8 cellular contexts compared by ENCODE assay signal in genomic region chr18:7566587-7567486, GRCh38. TPM values are rescaled to one million over a fixed set of nuclear protein-coding genes. Genes with fewer than 3 reads are reported as not detected.
A peak's percentile ranks its signal among the peaks of the same experiment; 100 is the strongest.
DNase-seq lines count a peak whose midpoint lies in the region; ATAC-seq, FAIRE-seq and TF ChIP-seq lines count a peak whose summit lies in the region.

PTPRM (plus strand) TSS chr18:7567316; CDS start chr18:7567819, 503 bp downstream.

- intact Hi-C loops in Caco-2 (cut with micrococcal nuclease; ENCODE audit: unreplicated experiment) (loop anchor here (1.0 kb wide), 1 partner anchor 346 kb away; no protein-coding TSS in a partner anchor), left cardiac atrium (cut with DNase I) (loop anchor here (2.0 to 10.0 kb wide), 3 partner anchors 202 to 295 kb away; no protein-coding TSS in a partner anchor), pancreas (cut with DNase I) (loop anchor here in 1 of 3 donors (10.0 kb wide), 1 partner anchor 188 kb away; no protein-coding TSS in a partner anchor), uterus (cut with DNase I; ENCODE audit: low total_unique reads) (loop anchor here (5.0 kb wide), 1 partner anchor 295 kb away; no protein-coding TSS in a partner anchor)

- peak within 1 kb of the TSS; percentile 90 for H3K27ac ChIP-seq in astrocyte (ENCODE audit: low read depth, low read length)
- peak within 1 kb of the TSS; percentile 91 to 98 (median 96) for H3K27ac ChIP-seq in pancreas
- peak within 1 kb of the TSS; percentile 93 to 99 for H3K27ac ChIP-seq in uterus

- peak; percentile 89 to 93 for TF ChIP-seq POLR2A in uterus (IDR thresholded peaks at IDR 0.05)

- BruUV-seq in Caco-2 (replicated peaks; lab: Mats Ljungman, UMichigan): no TSS peak

- H3K27ac Mint-ChIP-seq in Caco-2 (ENCODE audit: unreplicated experiment) (peak within 1 kb of the TSS; percentile 72), astrocyte (ENCODE audit: unreplicated experiment) (peak within 1 kb of the TSS; percentile 75)

- WGBS in pancreas, 2 donors: 1% methylated on average over 80 to 138 of the region's 138 CpGs

- H3K27me3 ChIP-seq in Caco-2 (replicated peaks; ENCODE audit: control insufficient read depth, insufficient read depth, low read length) (no peaks in the 10 kb centered on the region), astrocyte (ENCODE audit: insufficient read depth, low read length) (no peaks in the 10 kb centered on the region), pancreas (no peaks in the 10 kb centered on the region), uterus (no peaks in the 10 kb centered on the region)

- H3K4me3 Mint-ChIP-seq in Caco-2 (ENCODE audit: unreplicated experiment): peak within 1 kb of the TSS; percentile 83
- H3K4me3 Mint-ChIP-seq in astrocyte (ENCODE audit: unreplicated experiment): peak within 1 kb of the TSS; percentile 91

- POLR2A ChIA-PET in Caco-2 (lab: Charles Lee): interaction anchor here (0.5 to 1.9 kb wide), 7 partner anchors 26 to 242 kb away, joined by 3 to 9 read pairs (median 5); no protein-coding TSS in a partner anchor

- no peaks in the 10 kb centered on the region for H3K9me3 Mint-ChIP-seq in Caco-2 (ENCODE audit: unreplicated experiment)
- peaks cover 4% of the 10 kb centered on the region for H3K9me3 Mint-ChIP-seq in astrocyte (ENCODE audit: unreplicated experiment)

- peak within 1 kb of the TSS; percentile 90 for H3K9ac ChIP-seq in astrocyte (ENCODE audit: low read length)

- H3K4me1 Mint-ChIP-seq in Caco-2 (ENCODE audit: low read depth, unreplicated experiment): peaks cover 16% of the 10 kb centered on the region
- peaks cover 12% of the 10 kb centered on the region for H3K4me1 Mint-ChIP-seq in astrocyte (ENCODE audit: low read depth, unreplicated experiment)

- H3K4me2 ChIP-seq in astrocyte (ENCODE audit: low read length): peak within 1 kb of the TSS; percentile 93

- peak; percentile 72 to 89 for DNase-seq in Caco-2
- peak; percentile 72 for DNase-seq in SK-MEL-5 (ENCODE audit: low read depth, low spot score)
- peak; percentile 61 for DNase-seq in astrocyte (ENCODE audit: low read depth)
- DNase-seq in left cardiac atrium: peak; percentile 93
- DNase-seq in pancreas: peak; percentile 79 to 93 (median 88)
- peak; percentile 86 to 88 for DNase-seq in uterus

- H3K36me3 ChIP-seq in Caco-2 (ENCODE audit: control insufficient read depth, insufficient read depth, low read length): no peaks in the 10 kb centered on the region
- H3K36me3 ChIP-seq in astrocyte (ENCODE audit: insufficient read depth, low read length): no peaks in the 10 kb centered on the region
- H3K36me3 ChIP-seq in pancreas: no peaks in the 10 kb centered on the region
- H3K36me3 ChIP-seq in uterus: no peaks in the 10 kb centered on the region

- H2AFZ ChIP-seq in astrocyte (ENCODE audit: low read depth, low read length): peak within 1 kb of the TSS; percentile 90

- FAIRE-seq in astrocyte (lab: Jason Lieb, UNC) (no peak), pancreas (lab: Jason Lieb, UNC) (no peak)

- H4K20me1 ChIP-seq in astrocyte (ENCODE audit: insufficient read depth, low read length): peaks cover 15% of the 10 kb centered on the region

- H3K36me3 Mint-ChIP-seq in Caco-2 (ENCODE audit: insufficient read depth, unreplicated experiment) (peaks cover 6% of the 10 kb centered on the region), astrocyte (ENCODE audit: low read depth, unreplicated experiment) (no peaks in the 10 kb centered on the region)

- in situ Hi-C loops in SK-MEL-5 (cut with HindIII; ENCODE audit: low pct_unique_long_range_greater_than_20kb, low sequenced_read_pairs): no loop called here

- H3K79me2 ChIP-seq in astrocyte (ENCODE audit: insufficient read depth, low read length): peaks cover 42% of the 10 kb centered on the region

- TF ChIP-seq CTCF in Caco-2 (IDR thresholded peaks at IDR 0.05; ENCODE audit: insufficient read depth in 1 of 2, low read depth in 1 of 2, low read length in 1 of 2, severe bottlenecking in 1 of 2, unreplicated experiment in 1 of 2): peak in 1 of 2 experiments; percentile 9
- no peak for TF ChIP-seq CTCF in astrocyte (IDR thresholded peaks at IDR 0.05; ENCODE audit: insufficient read depth, low read depth, low read length)
- no peak for TF ChIP-seq CTCF in pancreas (IDR thresholded peaks at IDR 0.05)
- TF ChIP-seq CTCF in uterus (IDR thresholded peaks at IDR 0.05): peak in 3 of 4 experiments; percentile 54 to 95 (median 90)

- peaks cover 16% of the 10 kb centered on the region for H3K4me1 ChIP-seq in Caco-2
- peaks cover 3% of the 10 kb centered on the region for H3K4me1 ChIP-seq in astrocyte (ENCODE audit: insufficient read depth, low read length)
- H3K4me1 ChIP-seq in pancreas: peaks cover 0 to 10% (median 0%) of the 10 kb centered on the region in 3 donors
- H3K4me1 ChIP-seq in uterus: peaks cover 0 to 5% of the 10 kb centered on the region in 2 donors

- ATAC-seq in GM21367 (IDR thresholded peaks at IDR 0.05; ENCODE audit: unreplicated experiment): peak; percentile 93
- ATAC-seq in HG03571 (IDR thresholded peaks at IDR 0.05; ENCODE audit: unreplicated experiment): peak; percentile 73
- ATAC-seq in left cardiac atrium: peak; percentile 90 to 93
- ATAC-seq in pancreas: peak; percentile 84 to 89 (median 84)

- H3K27me3 Mint-ChIP-seq in Caco-2 (ENCODE audit: insufficient read depth, unreplicated experiment): no peaks in the 10 kb centered on the region
- H3K27me3 Mint-ChIP-seq in astrocyte (ENCODE audit: low read depth, unreplicated experiment): peaks cover 6% of the 10 kb centered on the region

- CTCF ChIA-PET in Caco-2 (lab: Charles Lee): interaction anchor here (0.6 to 2.9 kb wide), 15 partner anchors 10 to 365 kb away, joined by 3 to 21 read pairs (median 3); no protein-coding TSS in a partner anchor

- peak within 1 kb of the TSS; percentile 93 for H3K4me3 ChIP-seq in Caco-2 (ENCODE audit: low read depth, low read length)
- peak within 1 kb of the TSS; percentile 81 for H3K4me3 ChIP-seq in astrocyte (ENCODE audit: insufficient read depth, low read depth, low read length)
- peak within 1 kb of the TSS; percentile 71 to 91 (median 84) for H3K4me3 ChIP-seq in pancreas
- H3K4me3 ChIP-seq in uterus: peak within 1 kb of the TSS; percentile 53 to 89

- H3K9me3 ChIP-seq in Caco-2: 0 out of 2 replicates have a peak, but pooled peaks cover 3% of the 10 kb centered on the region
- H3K9me3 ChIP-seq in astrocyte (ENCODE audit: insufficient read depth, low read depth, low read length): no peaks in the 10 kb centered on the region
- no peaks in the 10 kb centered on the region for H3K9me3 ChIP-seq in pancreas
- H3K9me3 ChIP-seq in uterus: no peaks in the 10 kb centered on the region

RNA-seq across cellular contexts. Expression of gene PTPRM, which starts in this region (rescaled TPM):
- total RNA-seq in Caco-2 (2022) (100.0 and 112 TPM in 2 replicates), astrocyte (53.1 and 59.6 TPM in 2 replicates), left cardiac atrium (10 to 100 TPM; 51.4 to 75.5 TPM), pancreas (10 to 100 TPM; 14.5 to 30.4 (median 17.1) TPM), uterus (100 to 1,000 TPM in 1 of 4 donors, 10 to 100 TPM in 3; 62.0 to 127 (median 85.7) TPM)
- total RNA-seq in SK-MEL-5 (2014; rRNA removed; shearing (Covaris generic)): 42.9 and 43.7 TPM in 2 replicates
- polyA plus RNA-seq in SK-MEL-5 (2015; cell fraction: cytosol; rRNA removed): 48.4 and 56.6 TPM in 2 replicates
- polyA plus RNA-seq in SK-MEL-5 (2015; cell fraction: nucleus; rRNA removed): 196 and 241 TPM in 2 replicates
- 10 to 100 TPM; 28.7 to 50.7 TPM for polyA plus RNA-seq in pancreas

Comparison
In these comparisons a context has a peak if more than half of its experiments do, and no peak if none do; other contexts are left out.
1. Peak in every context shown above with its lines: DNase-seq, ATAC-seq, H3K4me3 ChIP-seq and H3K27ac ChIP-seq.
2. CTCF ChIP-seq: peak in uterus (3 of 4); none in astrocyte (single experiment) and pancreas (0 of 4).